Comparison of ENCODE assay signal across 6 cellular contexts in genomic region chr3:44687898-44688297, GRCh38. TPM values are rescaled to one million over a fixed set of nuclear protein-coding genes. Genes with fewer than 3 reads are reported as not detected.
"Had no signal": no experiment of that assay in that cellular context is flagged by ENCODE, and none has a peak within 500 bp of the region (broad histone marks: within the 10 kb centered on the region; RNA-seq: fewer than 3 reads in every experiment).

No MANE protein-coding gene starts in this region.

- H3K4me3 ChIP-seq: K562 had no signal

- ATAC-seq: HepG2, K562 had no signal

- DNase-seq: IMR-90 had no signal

- FAIRE-seq: HepG2, HTR-8/SVneo, K562 had no signal

- H3K27ac ChIP-seq: HL-60 had no signal

RNA-seq across cellular contexts. Expression of gene ZNF502, which starts 24.6 kb away (rescaled TPM):
- total RNA-seq: HepG2 had no signal
- polyA plus RNA-seq: HepG2 had no signal

RNA-seq across cellular contexts. Expression of gene ZNF501, which starts 41.5 kb away (rescaled TPM):
- total RNA-seq: HT1080 had no signal
